In genomic region chr2:208254871-208255556, GRCh38 we compare ENCODE assay signal across 8 cellular contexts. TPM values are rescaled to one million over a fixed set of nuclear protein-coding genes. Genes with fewer than 3 reads are reported as not detected.
DNase-seq lines count a peak whose midpoint lies in the region; TF ChIP-seq lines count a peak whose summit lies in the region.

Gene IDH1 (minus strand): TSS chr2:208255071. CDS start chr2:208251551, 3,520 bp downstream.

- H2BK20ac ChIP-seq in H9 (ENCODE audit: low read depth, low read length, poor library complexity, severe bottlenecking) = no peak within 1 kb of the TSS

- peak within 1 kb of the TSS; percentile 97 to 99 (median 98) for H3K27ac Mint-ChIP-seq in H9

- H3K79me1 ChIP-seq in H9 (ENCODE audit: insufficient read depth, low read depth, low read length, poor library complexity, severe bottlenecking) (peaks cover 7% of the 10 kb centered on the region), neuronal stem cell (ENCODE audit: low read depth, low read length) (peaks cover 3% of the 10 kb centered on the region)

- peak within 1 kb of the TSS; percentile 79 for H3K4me2 ChIP-seq in H9 (ENCODE audit: insufficient read depth, insufficient read length, low read length)
- H3K4me2 ChIP-seq in neuronal stem cell (ENCODE audit: insufficient read depth, low read length, poor library complexity, severe bottlenecking) = peak within 1 kb of the TSS; percentile 72

- WGBS in H9 (ENCODE audit: extremely low coverage, insufficient read length, low lambda C conversion rate) = no CpG with 5 or more reads among the region's 48 CpGs
- WGBS in neuronal stem cell (ENCODE audit: extremely low coverage in 2 of 2, insufficient read length in 2 of 2, insufficient replicate concordance in 1 of 2), 2 donors = no CpG with 5 or more reads among the region's 48 CpGs

- H3K14ac ChIP-seq in H9 (ENCODE audit: insufficient read depth, low read length) = peak within 1 kb of the TSS; percentile 46
- no peak within 1 kb of the TSS for H3K14ac ChIP-seq in neuronal stem cell (ENCODE audit: low read length)

- H3K27ac ChIP-seq in H9 (ENCODE audit: insufficient read length, low read depth, low read length) = peak within 1 kb of the TSS; percentile 28
- H3K27ac ChIP-seq in neuronal stem cell (replicated peaks; ENCODE audit: low read length) = peak within 1 kb of the TSS; percentile 99

- H3K18ac ChIP-seq in H9 (ENCODE audit: insufficient read length, low read depth, low read length) (peak within 1 kb of the TSS; percentile 46), neuronal stem cell (ENCODE audit: low read length) (peak within 1 kb of the TSS; percentile 99)

- H3K9ac ChIP-seq in H9 (ENCODE audit: extremely low read depth, insufficient read length, low read length) (peak within 1 kb of the TSS; percentile 89), neuronal stem cell (ENCODE audit: low read depth, low read length, poor library complexity) (peak within 1 kb of the TSS; percentile 94)

- H3K4me1 ChIP-seq in H9 (ENCODE audit: insufficient read depth, low read length) (peaks cover 2% of the 10 kb centered on the region; the same call in 1 of the 2 replicates), neuronal stem cell (ENCODE audit: control insufficient read depth in 2 of 2, insufficient read depth in 1 of 2, low read depth in 1 of 2, low read length in 2 of 2) (peaks cover 1 to 27% of the 10 kb centered on the region in 2 donors)

- H3K9me3 Mint-ChIP-seq in H9 = no peaks in the 10 kb centered on the region

- H3K9me3 ChIP-seq in H9 (ENCODE audit: control insufficient read depth, low read depth, low read length) (no peaks in the 10 kb centered on the region), neuronal stem cell (replicated peaks in 1 of 2; ENCODE audit: control insufficient read depth in 2 of 2, insufficient read depth in 1 of 2, low read depth in 1 of 2, low read length in 2 of 2) (no peaks in the 10 kb centered on the region)

- H3K56ac ChIP-seq in H9 (ENCODE audit: insufficient read length, low read depth, low read length) = no peak within 1 kb of the TSS

- peak; percentile 84 for DNase-seq in GDM1 (lab: John Stamatoyannopoulos, UW)
- peak; percentile 96 for DNase-seq in H9
- peak; percentile 93 for DNase-seq in M059J (ENCODE audit: low read depth)
- peak; percentile 14 for DNase-seq in SIG-M5 (lab: John Stamatoyannopoulos, UW)
- DNase-seq in activated gamma-delta T cell treated with Interleukin-2 at 50 U/mL for 16 hours = peak; percentile 94
- peak; percentile 89 to 98 for DNase-seq in foreskin fibroblast
- DNase-seq in neuronal stem cell (ENCODE audit: low spot score) = peak; percentile 97

- H2BK15ac ChIP-seq in H9 (ENCODE audit: low read depth, low read length) (no peak within 1 kb of the TSS), neuronal stem cell (ENCODE audit: low read length) (peak within 1 kb of the TSS; percentile 42)

- peaks cover 6% of the 10 kb centered on the region for H3K23me2 ChIP-seq in H9 (ENCODE audit: insufficient read length, low read depth, low read length, poor library complexity, severe bottlenecking)

- peaks cover 28 to 38% (median 33%) of the 10 kb centered on the region in 3 experiments; a peak in 6 of 7 replicates for H3K36me3 Mint-ChIP-seq in H9 (ENCODE audit: insufficient read depth in 1 of 3, low read depth in 3 of 3)

- peak within 1 kb of the TSS; percentile 97 to 99 for H3K4me3 Mint-ChIP-seq in H9

- H4K8ac ChIP-seq in H9 (replicated peaks; ENCODE audit: insufficient read length, low read depth, low read length) (no peak within 1 kb of the TSS), neuronal stem cell (ENCODE audit: low read depth, low read length) (no peak within 1 kb of the TSS)

- H2BK12ac ChIP-seq in H9 (ENCODE audit: insufficient read length, low read depth, low read length) (no peak within 1 kb of the TSS), neuronal stem cell (ENCODE audit: low read length) (no peak within 1 kb of the TSS)

- no peaks in the 10 kb centered on the region for H4K20me1 ChIP-seq in H9 (ENCODE audit: control insufficient read depth, insufficient read depth, insufficient read length)

- peak within 1 kb of the TSS; percentile 5 for H4K5ac ChIP-seq in H9 (ENCODE audit: insufficient read length, low read depth, low read length)

- H4K91ac ChIP-seq in H9 (ENCODE audit: insufficient read length, low read depth, low read length) (no peak within 1 kb of the TSS), neuronal stem cell (ENCODE audit: low read depth, low read length, poor library complexity) (no peak within 1 kb of the TSS)

- H2BK5ac ChIP-seq in H9 (ENCODE audit: insufficient read length, low read length) (no peak within 1 kb of the TSS), neuronal stem cell (ENCODE audit: low read length) (peak within 1 kb of the TSS; percentile 85)

- H3K23ac ChIP-seq in H9 (ENCODE audit: insufficient read length, low read depth, low read length) = no peak within 1 kb of the TSS
- peak within 1 kb of the TSS; percentile 95 for H3K23ac ChIP-seq in neuronal stem cell (ENCODE audit: low read depth, low read length, poor library complexity)

- H2AK5ac ChIP-seq in H9 (ENCODE audit: insufficient read length, low read length) = no peak within 1 kb of the TSS
- H2AK5ac ChIP-seq in neuronal stem cell (ENCODE audit: low read depth, low read length) = no peak within 1 kb of the TSS

- H2BK120ac ChIP-seq in H9 (ENCODE audit: low read depth, low read length, poor library complexity, severe bottlenecking) = no peak within 1 kb of the TSS
- H2BK120ac ChIP-seq in neuronal stem cell (ENCODE audit: low read depth, low read length) = no peak within 1 kb of the TSS

- no peak within 1 kb of the TSS for H3T11ph ChIP-seq in H9 (ENCODE audit: low read length)

- peak within 1 kb of the TSS; percentile 71 to 100 for H3K4me3 ChIP-seq in foreskin fibroblast (ENCODE audit: low read depth in 1 of 2, low read length in 2 of 2)
- peak within 1 kb of the TSS; percentile 84 to 92 for H3K4me3 ChIP-seq in neuronal stem cell (ENCODE audit: low read length in 2 of 2)

- H3K27me3 ChIP-seq in H9 (ENCODE audit: insufficient read depth, low read length) = no peaks in the 10 kb centered on the region
- no peaks in the 10 kb centered on the region for H3K27me3 ChIP-seq in neuronal stem cell (ENCODE audit: control insufficient read depth in 3 of 3, insufficient read depth in 3 of 3, low read depth in 1 of 3, low read length in 3 of 3)

- H3K27me3 Mint-ChIP-seq in H9 (ENCODE audit: low read depth) = no peaks in the 10 kb centered on the region; the same call in 1 of the 2 replicates

- TF ChIP-seq CTCF in H9 (conservative IDR thresholded peaks at IDR 0.05) (peak; percentile 72), foreskin fibroblast (IDR thresholded peaks at IDR 0.05; ENCODE audit: low read depth, low read length) (peak; percentile 56), subcutaneous adipose tissue (IDR thresholded peaks at IDR 0.05; ENCODE audit: low read depth) (no peak)

- H3K79me2 ChIP-seq in H9 (ENCODE audit: insufficient read depth, low read length) = peaks cover 11% of the 10 kb centered on the region; the same call in 1 of the 2 replicates

- H3K36me3 ChIP-seq in neuronal stem cell (replicated peaks in 1 of 2; ENCODE audit: control insufficient read depth in 2 of 2, insufficient read depth in 2 of 2, low read length in 2 of 2) = peaks cover 3 to 40% of the 10 kb centered on the region in 2 donors

- peaks cover 37 to 43% of the 10 kb centered on the region in 2 experiments for H3K4me1 Mint-ChIP-seq in H9

- H3K4ac ChIP-seq in H9 (ENCODE audit: low read depth, low read length) (no peak within 1 kb of the TSS), neuronal stem cell (ENCODE audit: low read length) (no peak within 1 kb of the TSS)

- no peak within 1 kb of the TSS for H2AFZ ChIP-seq in H9 (ENCODE audit: low read length)
- peak within 1 kb of the TSS; percentile 95 for H2AFZ ChIP-seq in neuronal stem cell (ENCODE audit: low read length)

RNA-seq across cellular contexts. Expression of gene IDH1, which starts in this region (rescaled TPM):
- total RNA-seq in H9 (2021) (232 and 234 TPM in 2 replicates), subcutaneous adipose tissue (100 to 1,000 TPM; 126 to 345 (median 247) TPM)
- 114 and 145 TPM in 2 replicates for total RNA-seq in M059J (2014; rRNA removed; shearing (Covaris generic))
- 148 TPM for polyA plus RNA-seq in neuronal stem cell (2013, experiment 1 of 2)
- 156 TPM for polyA plus RNA-seq in neuronal stem cell (2013, experiment 2 of 2)

Comparison
In these comparisons a context has a peak if more than half of its experiments do, and no peak if none do; other contexts are left out.
1. Peak in every context shown above with its lines: DNase-seq, H3K4me3 ChIP-seq and H3K27ac ChIP-seq.
2. DNase-seq: peak in every context shown above with its lines; median percentile 97 in neuronal stem cell; 96 in H9; 94 in activated gamma-delta T cell treated with Interleukin-2 at 50 U/mL for 16 hours; 94 in foreskin fibroblast; 93 in M059J; 84 in GDM1; 14 in SIG-M5.